Comparison of ENCODE assay signal across 19 cellular contexts in the genomic region with DNA sequence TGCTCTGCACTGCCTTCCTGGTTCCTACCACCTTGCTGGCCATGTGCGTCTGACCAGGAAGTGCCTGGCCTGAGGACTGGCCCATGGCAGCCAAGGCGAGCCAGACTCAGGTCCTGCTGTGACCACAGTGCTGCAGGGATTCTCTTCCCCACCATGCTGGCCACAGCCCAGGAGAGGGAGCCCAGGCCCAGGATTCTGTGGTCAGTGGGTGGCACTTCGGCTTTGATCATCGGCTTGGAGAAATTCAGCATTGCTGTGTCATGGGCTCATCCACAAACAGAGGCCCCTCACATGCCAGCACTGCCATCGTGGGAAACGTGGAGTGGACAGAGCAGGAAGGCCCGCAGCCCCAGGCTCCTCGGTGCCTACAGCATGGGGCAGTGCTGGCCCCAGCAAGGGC.
DNase-seq lines count a peak whose midpoint lies in the region; ATAC-seq lines count a peak whose summit lies in the region.
"Had no signal": no experiment of that assay in that cellular context is flagged by ENCODE, and none has a peak within 500 bp of the region (broad histone marks: within the 10 kb centered on the region; RNA-seq: fewer than 3 reads in every experiment).

No MANE protein-coding gene starts in this region.

- peaks cover 25% of the 10 kb centered on the region for H3K4me1 ChIP-seq in SJSA1 (replicated peaks)

- no peak overlapping the region for H3K4me3 Mint-ChIP-seq in stimulated activated naive CD8-positive, alpha-beta T cell treated with anti-CD3 and anti-CD28 coated beads, Interleukin-15, Interleukin-2, amounts not matched to agents 100 ng/mL and 50 ng/mL, for 24 hours
- H3K4me3 Mint-ChIP-seq in stimulated activated naive CD8-positive, alpha-beta T cell treated with anti-CD3 and anti-CD28 coated beads, Interleukin-15, amount 100 ng/mL, for 72 hours = peak overlapping the region in 1 of 2 donors; percentile 30
- H3K4me3 Mint-ChIP-seq: activated CD8-positive, alpha-beta memory T cell treated with anti-CD3 and anti-CD28 coated beads, Interleukin-2, amount 10 ng/mL, durations not matched to agents 7 days and 5 days; CD4-positive, alpha-beta T cell had no signal

- H3K27me3 ChIP-seq in SJSA1 (replicated peaks) = no peaks in the 10 kb centered on the region
- H3K27me3 ChIP-seq: suprapubic skin had no signal

- ATAC-seq in stimulated activated naive CD8-positive, alpha-beta T cell treated with anti-CD3 and anti-CD28 coated beads, Interleukin-15, amount 100 ng/mL, for 72 hours = no peak
- ATAC-seq in GM19397 (IDR thresholded peaks at IDR 0.05; ENCODE audit: unreplicated experiment) (no peak), GM18907 (IDR thresholded peaks at IDR 0.05; ENCODE audit: unreplicated experiment) (no peak), HG02852 (IDR thresholded peaks at IDR 0.05; ENCODE audit: unreplicated experiment) (no peak)
- ATAC-seq: activated CD4-positive, CD25-positive, alpha-beta regulatory T cell treated with anti-CD3 and anti-CD28 coated beads, Interleukin-2, amount 50 U/mL, for 24 hours; activated CD8-positive, alpha-beta memory T cell treated with anti-CD3 and anti-CD28 coated beads, Interleukin-2, amount 10 ng/mL, durations not matched to agents 7 days and 5 days had no signal

- H3K27me3 Mint-ChIP-seq in stimulated activated naive CD8-positive, alpha-beta T cell treated with anti-CD3 and anti-CD28 coated beads, Interleukin-15, Interleukin-2, amounts not matched to agents 100 ng/mL and 50 ng/mL, for 24 hours = no peaks in the 10 kb centered on the region
- H3K27me3 Mint-ChIP-seq in stimulated activated naive CD8-positive, alpha-beta T cell treated with anti-CD3 and anti-CD28 coated beads, Interleukin-15, amount 100 ng/mL, for 72 hours = no peaks in the 10 kb centered on the region
- H3K27me3 Mint-ChIP-seq: CD4-positive, alpha-beta T cell had no signal

- peaks cover 51% of the 10 kb centered on the region for H3K4me1 Mint-ChIP-seq in stimulated activated naive CD8-positive, alpha-beta T cell treated with anti-CD3 and anti-CD28 coated beads, Interleukin-15, Interleukin-2, amounts not matched to agents 100 ng/mL and 50 ng/mL, for 24 hours (ENCODE audit: low read depth)
- peaks cover 42% of the 10 kb centered on the region for H3K4me1 Mint-ChIP-seq in stimulated activated naive CD8-positive, alpha-beta T cell treated with anti-CD3 and anti-CD28 coated beads, Interleukin-15, amount 100 ng/mL, for 72 hours

- no peak for DNase-seq in stimulated activated naive CD8-positive, alpha-beta T cell treated with anti-CD3 and anti-CD28 coated beads, Interleukin-15, amount 100 ng/mL, for 72 hours
- DNase-seq in SJSA1 (ENCODE audit: low read depth in 1 of 2, low spot score in 2 of 2) = peak; percentile 36 to 59
- DNase-seq in kidney tubule cell (ENCODE audit: low spot score) = peak; percentile 58
- no peak for DNase-seq in NCI-H1930 (lab: John Stamatoyannopoulos, UW)
- DNase-seq: activated CD8-positive, alpha-beta memory T cell treated with anti-CD3 and anti-CD28 coated beads, Interleukin-2, amount 10 ng/mL, durations not matched to agents 7 days and 5 days; caudate nucleus; CD4-positive, alpha-beta T cell; foreskin melanocyte; NCI-H146; NCI-H748 treated with DMSO at 0.1 percent for 48 hours; stimulated activated CD4-positive, alpha-beta T cell treated with anti-CD3 and anti-CD28 coated beads, Interleukin-12 subunit alpha, Interleukin-12 subunit beta, amount 100 ng/mL, for 4 hours; stimulated activated CD8-positive, alpha-beta memory T cell treated with anti-CD3 and anti-CD28 coated beads, Interleukin-4, amount 100 ng/mL, for 48 hours had no signal

- no peaks in the 10 kb centered on the region for H3K9me3 Mint-ChIP-seq in stimulated activated naive CD8-positive, alpha-beta T cell treated with anti-CD3 and anti-CD28 coated beads, Interleukin-15, Interleukin-2, amounts not matched to agents 100 ng/mL and 50 ng/mL, for 24 hours
- H3K9me3 Mint-ChIP-seq in stimulated activated naive CD8-positive, alpha-beta T cell treated with anti-CD3 and anti-CD28 coated beads, Interleukin-15, amount 100 ng/mL, for 72 hours = no peaks in the 10 kb centered on the region
- H3K9me3 Mint-ChIP-seq: activated T-helper 2 cell treated with anti-CD3 and anti-CD28 coated beads, Interferon-gamma antibody, Interleukin-2, Interleukin-4, amounts not matched to agents 10 μg/mL and 5 μg/mL and 100 μg/mL, durations not matched to agents 14 hours and 24 hours and 36 hours; CD4-positive, alpha-beta T cell had no signal

- peak overlapping the region; percentile 52; the same call in 1 of the 2 replicates for H3K27ac ChIP-seq in SJSA1
- H3K27ac ChIP-seq: suprapubic skin had no signal

- no peak overlapping the region for H3K4me3 ChIP-seq in SJSA1
- H3K4me3 ChIP-seq: suprapubic skin had no signal

- no peaks in the 10 kb centered on the region for H3K36me3 Mint-ChIP-seq in stimulated activated naive CD8-positive, alpha-beta T cell treated with anti-CD3 and anti-CD28 coated beads, Interleukin-15, Interleukin-2, amounts not matched to agents 100 ng/mL and 50 ng/mL, for 24 hours (ENCODE audit: low read depth)
- H3K36me3 Mint-ChIP-seq: activated CD8-positive, alpha-beta memory T cell treated with anti-CD3 and anti-CD28 coated beads, Interleukin-2, amount 10 ng/mL, durations not matched to agents 7 days and 5 days had no signal

- H3K36me3 ChIP-seq in SJSA1 = peaks cover 6% of the 10 kb centered on the region; the same call in 1 of the 2 replicates

- H3K9me3 ChIP-seq in SJSA1 (replicated peaks) = no peaks in the 10 kb centered on the region
- H3K9me3 ChIP-seq: suprapubic skin had no signal

- H3K27ac Mint-ChIP-seq in stimulated activated naive CD8-positive, alpha-beta T cell treated with anti-CD3 and anti-CD28 coated beads, Interleukin-15, Interleukin-2, amounts not matched to agents 100 ng/mL and 50 ng/mL, for 24 hours = peak overlapping the region; percentile 90
- peak overlapping the region in 1 of 2 donors; percentile 81 for H3K27ac Mint-ChIP-seq in stimulated activated naive CD8-positive, alpha-beta T cell treated with anti-CD3 and anti-CD28 coated beads, Interleukin-15, amount 100 ng/mL, for 72 hours
- H3K27ac Mint-ChIP-seq: activated CD8-positive, alpha-beta memory T cell treated with anti-CD3 and anti-CD28 coated beads, Interleukin-2, amount 10 ng/mL, durations not matched to agents 7 days and 5 days; activated T-helper 2 cell treated with anti-CD3 and anti-CD28 coated beads, Interferon-gamma antibody, Interleukin-2, Interleukin-4, amounts not matched to agents 10 μg/mL and 5 μg/mL and 100 μg/mL, durations not matched to agents 14 hours and 24 hours and 36 hours; CD4-positive, alpha-beta T cell had no signal

Comparison
In these comparisons a context has a peak if more than half of its experiments do, and no peak if none do; other contexts are left out.
1. DNase-seq: peak in SJSA1 (2 of 2) and kidney tubule cell (single experiment); none in stimulated activated naive CD8-positive, alpha-beta T cell treated with anti-CD3 and anti-CD28 coated beads, Interleukin-15, amount 100 ng/mL, for 72 hours (0 of 2) and NCI-H1930 (0 of 2).